Comparison of ENCODE assay signal across 8 cellular contexts in genomic region chr6:36196880-36197548, GRCh38. TPM values are rescaled to one million over a fixed set of nuclear protein-coding genes. Genes with fewer than 3 reads are reported as not detected.
DNase-seq lines count a peak whose midpoint lies in the region; ATAC-seq and TF ChIP-seq lines count a peak whose summit lies in the region.

No MANE protein-coding gene starts in this region.

- TF ChIP-seq CTCF in WTC11 (IDR thresholded peaks at IDR 0.05) = no peak
- TF ChIP-seq CTCF in cardiac fibroblast (IDR thresholded peaks at IDR 0.05; ENCODE audit: low read depth, low read length) = no peak

- DNase-seq in AG08396 (ENCODE audit: low spot score) = peak; percentile 100
- DNase-seq in NCI-H2227 treated with DMSO at 0.1 percent for 48 hours (lab: John Stamatoyannopoulos, UW) = peak; percentile 96
- DNase-seq in WTC11 (ENCODE audit: low spot score) = peak; percentile 100
- DNase-seq in cardiac fibroblast (ENCODE audit: low read depth in 2 of 2) = peak; percentile 95 to 98
- peak; percentile 98 for DNase-seq in immature natural killer cell
- peak; percentile 91 for DNase-seq in smooth muscle cell of the brain vasculature (ENCODE audit: low read depth, low spot score)

- H3K4me3 ChIP-seq in cardiac fibroblast (replicated peaks in 1 of 2; ENCODE audit: low read depth in 2 of 2, low read length in 2 of 2) = peak overlapping the region; percentile 69 to 75

- H3K27ac Mint-ChIP-seq in WTC11 = peak overlapping the region; percentile 64; the same call in 1 of the 2 replicates
- H3K27ac Mint-ChIP-seq in immature natural killer cell = peak overlapping the region; percentile 71 to 95 (median 89)

- H3K9me3 Mint-ChIP-seq in WTC11 (no peaks in the 10 kb centered on the region), immature natural killer cell (peaks cover 0 to 3% (median 0%) of the 10 kb centered on the region in 6 donors)

- H3K27me3 Mint-ChIP-seq in WTC11 (ENCODE audit: low read depth) (no peaks in the 10 kb centered on the region; the same call in 1 of the 2 replicates), immature natural killer cell (ENCODE audit: low read depth in 3 of 3) (peaks cover 0 to 10% (median 7%) of the 10 kb centered on the region in 3 donors)

- in situ Hi-C loops in GM18951 (cut with MboI; ENCODE audit: low sequenced_read_pairs, unreplicated experiment) = loop anchor here (10.0 kb wide), 1 partner anchor 72 kb away; no protein-coding TSS in a partner anchor

- TF ChIP-seq POLR2A in GM18951 (IDR thresholded peaks at IDR 0.05; ENCODE audit: extremely low read depth, insufficient read depth, insufficient read length) = peak; percentile 62

- peaks cover 23% of the 10 kb centered on the region for H3K36me3 Mint-ChIP-seq in WTC11
- H3K36me3 Mint-ChIP-seq in immature natural killer cell = peaks cover 19 to 23% (median 22%) of the 10 kb centered on the region in 3 donors

- POLR2A ChIA-PET in WTC11 (lab: Charles Lee) = interaction anchor here (1.2 kb wide), 1 partner anchor 67 kb away, joined by 3 read pairs; the partner anchor contains the start of gene MAPK13

- CTCF ChIA-PET in WTC11 (lab: Charles Lee) = interaction anchor here (0.6 to 1.4 kb wide), 3 partner anchors 10 to 75 kb away, joined by 4 to 13 read pairs (median 5); no protein-coding TSS in a partner anchor

- peak overlapping the region; percentile 81 for H3K4me3 Mint-ChIP-seq in WTC11
- peak overlapping the region; percentile 88 to 92 (median 92) for H3K4me3 Mint-ChIP-seq in immature natural killer cell

- ATAC-seq in HG03175 (IDR thresholded peaks at IDR 0.05; ENCODE audit: unreplicated experiment) (peak; percentile 94), WTC11 (peak; percentile 95)

- peaks cover 21% of the 10 kb centered on the region for H3K4me1 Mint-ChIP-seq in WTC11
- H3K4me1 Mint-ChIP-seq in immature natural killer cell = peaks cover 42 to 52% of the 10 kb centered on the region in 2 donors

TF ChIP-seq in WTC11, 78 proteins besides CTCF, POLR2A, EP300 and RAD21:
- TF ChIP-seq JAZF1 (CRISPR knock-in tag; IDR thresholded peaks at IDR 0.05) = no peak
- TF ChIP-seq ESRRA (CRISPR knock-in tag; IDR thresholded peaks at IDR 0.05; ENCODE audit: borderline replicate concordance) = no peak
- no peak for TF ChIP-seq KAT7 (CRISPR knock-in tag; IDR thresholded peaks at IDR 0.05; ENCODE audit: borderline replicate concordance)
- peak; percentile 86 for TF ChIP-seq NFYB (CRISPR knock-in tag; conservative IDR thresholded peaks at IDR 0.05; ENCODE audit: low read depth)
- no peak for TF ChIP-seq HMGA2 (CRISPR knock-in tag; IDR thresholded peaks at IDR 0.05)
- TF ChIP-seq CBFB (CRISPR knock-in tag; IDR thresholded peaks at IDR 0.05; ENCODE audit: low read depth) = no peak
- TF ChIP-seq SP1 (CRISPR knock-in tag; conservative IDR thresholded peaks at IDR 0.05) = 0 out of 2 replicates have a peak, but pooled peaks have one; percentile 8

RNA-seq across cellular contexts. Expression of gene BRPF3, which starts 0.5 kb away (rescaled TPM):
- 30.4 to 32.2 TPM (median 31.3 TPM) in 3 replicates for total RNA-seq in WTC11 (2021)
- polyA plus RNA-seq in immature natural killer cell = 10 to 100 TPM in 1 of 3 donors, 1 to 10 TPM in 2; 3.0 to 13.7 (median 4.1) TPM

Comparison
In these comparisons a context has a peak if more than half of its experiments do, and no peak if none do; other contexts are left out.
1. Peak in every context shown above with its lines: DNase-seq, ATAC-seq and H3K4me3 ChIP-seq.